ENCODE assay signal across 9 cellular contexts in the genomic region with DNA sequence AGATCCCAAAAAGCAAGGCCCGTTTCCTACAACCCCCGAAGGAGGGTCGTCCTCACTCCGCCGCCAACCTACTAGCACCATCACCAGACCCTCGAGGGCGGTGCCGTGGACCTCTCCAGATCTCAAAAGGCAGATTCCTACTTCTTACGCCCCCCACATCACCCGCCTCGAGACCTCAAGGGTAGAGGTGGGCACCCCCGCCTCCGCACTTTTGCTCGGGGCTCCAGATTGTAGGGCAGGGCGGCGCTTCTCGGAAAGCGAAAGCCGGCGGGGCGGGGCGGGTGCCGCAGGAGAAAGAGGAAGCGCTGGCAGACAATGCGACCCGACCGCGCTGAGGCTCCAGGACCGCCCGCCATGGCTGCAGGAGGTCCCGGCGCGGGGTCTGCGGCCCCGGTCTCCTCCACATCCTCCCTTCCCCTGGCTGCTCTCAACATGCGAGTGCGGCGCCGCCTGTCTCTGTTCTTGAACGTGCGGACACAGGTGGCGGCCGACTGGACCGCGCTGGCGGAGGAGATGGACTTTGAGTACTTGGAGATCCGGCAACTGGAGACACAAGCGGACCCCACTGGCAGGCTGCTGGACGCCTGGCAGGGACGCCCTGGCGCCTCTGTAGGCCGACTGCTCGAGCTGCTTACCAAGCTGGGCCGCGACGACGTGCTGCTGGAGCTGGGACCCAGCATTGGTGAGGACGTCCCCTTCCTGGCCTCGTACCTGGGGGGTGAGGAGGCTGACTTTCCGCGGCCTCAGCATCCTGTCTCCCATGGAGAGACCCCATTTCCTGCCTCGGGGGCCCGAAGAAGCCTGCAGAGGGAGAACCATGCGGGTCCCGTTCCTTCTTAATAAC. TPM values are rescaled to one million over a fixed set of nuclear protein-coding genes. Genes with fewer than 3 reads are reported as not detected.
DNase-seq lines count a peak whose midpoint lies in the region; ATAC-seq and TF ChIP-seq lines count a peak whose summit lies in the region.
"Had no signal": no experiment of that assay in that cellular context is flagged by ENCODE, and none has a peak within 500 bp of the region (broad histone marks: within the 10 kb centered on the region; RNA-seq: fewer than 3 reads in every experiment).

A gene (plus strand): TSS at position 315 of the 844 bp plus-strand sequence. CDS start 40 bp downstream, at position 355.

- H3K36me3 ChIP-seq in neuron (ENCODE audit: insufficient read depth, low read length), result peaks cover 6% of the 10 kb centered on the region

- no peaks in the 10 kb centered on the region for H3K9me3 ChIP-seq in neuron (ENCODE audit: low read length)

- DNase-seq in AML-193 (lab: John Stamatoyannopoulos, UW) (peak; percentile 82 to 89), GM19238 (ENCODE audit: insufficient read length, low spot score) (peak; percentile 81), SK-MEL-5 (ENCODE audit: low read depth, low spot score) (peak; percentile 33), activated gamma-delta T cell treated with Interleukin-2 at 50 U/mL for 16 hours (peak; percentile 85), foreskin keratinocyte (peak in 1 of 2 donors; percentile 48), stromal cell of bone marrow (ENCODE audit: low read depth) (peak; percentile 29)

- H3K4me1 ChIP-seq in foreskin keratinocyte (peaks cover 2% of the 10 kb centered on the region), neuron (ENCODE audit: insufficient read depth, low read length) (peaks cover 12% of the 10 kb centered on the region)

- H3K27me3 ChIP-seq in foreskin keratinocyte (no peaks in the 10 kb centered on the region), neuron (ENCODE audit: insufficient read depth, low read length) (no peaks in the 10 kb centered on the region)

- H3K27ac ChIP-seq in foreskin keratinocyte, result peak within 1 kb of the TSS; percentile 74

- ATAC-seq in HG03460 (IDR thresholded peaks at IDR 0.05; ENCODE audit: unreplicated experiment) (peak; percentile 37), foreskin keratinocyte (peak; percentile 18)

- H3K4me3 ChIP-seq in neuron (ENCODE audit: low read length), result peak within 1 kb of the TSS; percentile 74

- H2AFZ ChIP-seq in neuron (ENCODE audit: low read depth, low read length), result peak within 1 kb of the TSS; percentile 38

- in situ Hi-C loops in SK-MEL-5 (cut with HindIII; ENCODE audit: low pct_unique_long_range_greater_than_20kb, low sequenced_read_pairs), result no loop called here

- TF ChIP-seq CTCF in foreskin keratinocyte (conservative IDR thresholded peaks at IDR 0.05), result no peak

RNA-seq across cellular contexts. Expression of the gene that starts here (rescaled TPM):
- total RNA-seq in SK-MEL-5 (2014; rRNA removed; shearing (Covaris generic)), result 0.98 and 1.8 TPM in 2 replicates
- 27.9 and 29.9 TPM in 2 replicates for polyA plus RNA-seq in SK-MEL-5 (2015; cell fraction: cytosol; rRNA removed)
- 49.8 and 62.8 TPM in 2 replicates for polyA plus RNA-seq in SK-MEL-5 (2015; cell fraction: nucleus; rRNA removed)
- total RNA-seq in foreskin keratinocyte, result 20.1 and 22.7 TPM in 2 replicates
- polyA plus RNA-seq in foreskin keratinocyte, result 39.4 and 39.5 TPM in 2 replicates
- total RNA-seq: HT1080 had no signal
